Comparison of ENCODE assay signal across 8 cellular contexts in genomic region chr9:84271004-84271886, GRCh38.
DNase-seq lines count a peak whose midpoint lies in the region; ATAC-seq and TF ChIP-seq lines count a peak whose summit lies in the region.

No MANE protein-coding gene starts in this region.

- H3K4me1 Mint-ChIP-seq in activated CD4-positive, alpha-beta T cell treated with anti-CD3 and anti-CD28 coated beads, Interleukin-2, amount 10 ng/mL, durations not matched to agents 7 days and 5 days: peaks cover 16% of the 10 kb centered on the region
- peaks cover 9 to 10% of the 10 kb centered on the region in 2 donors for H3K4me1 Mint-ChIP-seq in natural killer cell

- H3K27me3 Mint-ChIP-seq in activated CD4-positive, alpha-beta T cell treated with anti-CD3 and anti-CD28 coated beads, Interleukin-2, amount 10 ng/mL, durations not matched to agents 7 days and 5 days: peaks cover 10% of the 10 kb centered on the region
- peaks cover 30 to 56% of the 10 kb centered on the region in 2 donors for H3K27me3 Mint-ChIP-seq in natural killer cell (ENCODE audit: low read depth in 2 of 2)

- peak overlapping the region; percentile 58 for H3K4me3 Mint-ChIP-seq in activated CD4-positive, alpha-beta T cell treated with anti-CD3 and anti-CD28 coated beads, Interleukin-2, amount 10 ng/mL, durations not matched to agents 7 days and 5 days
- H3K4me3 Mint-ChIP-seq in natural killer cell: peak overlapping the region; percentile 53

- no peak for TF ChIP-seq CTCF in natural killer cell (IDR thresholded peaks at IDR 0.05)
- TF ChIP-seq CTCF in thyroid gland (IDR thresholded peaks at IDR 0.05): no peak

- H3K27ac ChIP-seq in thyroid gland: peak overlapping the region; percentile 56 to 97 (median 87)

- no peak for DNase-seq in activated CD4-positive, CD25-positive, alpha-beta regulatory T cell treated with anti-CD3 and anti-CD28 coated beads, Interleukin-2, amount 50 U/mL, for 72 hours
- peak; percentile 72 for DNase-seq in activated CD4-positive, alpha-beta T cell treated with anti-CD3 and anti-CD28 coated beads, Interleukin-2, amount 10 ng/mL, durations not matched to agents 7 days and 5 days
- DNase-seq in fibroblast of peridontal ligament (ENCODE audit: extremely low read depth) (peak; percentile 72), natural killer cell (no peak), thyroid gland (peak; percentile 95 to 96), NCI-H1092 treated with DMSO at 0.1 percent for 48 hours (lab: John Stamatoyannopoulos, UW) (no peak)

- ATAC-seq in activated CD4-positive, CD25-positive, alpha-beta regulatory T cell treated with anti-CD3 and anti-CD28 coated beads, Interleukin-2, amount 50 U/mL, for 24 hours: peak; percentile 38 to 49
- peak; percentile 96 for ATAC-seq in HG03045 (IDR thresholded peaks at IDR 0.05; ENCODE audit: unreplicated experiment)
- peak in 2 of 3 donors; percentile 63 to 64 for ATAC-seq in natural killer cell

- intact Hi-C loops in natural killer cell (cut with micrococcal nuclease) (loop anchor here (10.0 kb wide), 1 partner anchor 246 kb away; no protein-coding TSS in a partner anchor), thyroid gland (cut with DNase I) (no loop called here)

- H3K9me3 Mint-ChIP-seq in activated CD4-positive, alpha-beta T cell treated with anti-CD3 and anti-CD28 coated beads, Interleukin-2, amount 10 ng/mL, durations not matched to agents 7 days and 5 days: no peaks in the 10 kb centered on the region
- H3K9me3 Mint-ChIP-seq in natural killer cell: no peaks in the 10 kb centered on the region

- no peak overlapping the region for H3K4me3 ChIP-seq in thyroid gland (replicated peaks in 1 of 3)

- no peaks in the 10 kb centered on the region for H3K9me3 ChIP-seq in thyroid gland

- WGBS in thyroid gland, 2 donors: 20 to 23% methylated on average over 26 of the region's 26 CpGs

- no peaks in the 10 kb centered on the region for H3K36me3 ChIP-seq in thyroid gland

- CTCF ChIA-PET in activated CD4-positive, alpha-beta T cell treated with anti-CD3 and anti-CD28 coated beads, Interleukin-2, amount 10 ng/mL, durations not matched to agents 7 days and 5 days (lab: Charles Lee): interaction anchor here (0.9 to 1.9 kb wide), 3 partner anchors 10 to 23 kb away, joined by 3 to 5 read pairs (median 3); no protein-coding TSS in a partner anchor

- POLR2A ChIA-PET in activated CD4-positive, alpha-beta T cell treated with anti-CD3 and anti-CD28 coated beads, Interleukin-2, amount 10 ng/mL, durations not matched to agents 7 days and 5 days (lab: Charles Lee): no interaction called here

- H3K27ac Mint-ChIP-seq in activated CD4-positive, alpha-beta T cell treated with anti-CD3 and anti-CD28 coated beads, Interleukin-2, amount 10 ng/mL, durations not matched to agents 7 days and 5 days: peak overlapping the region; percentile 70
- no peak overlapping the region for H3K27ac Mint-ChIP-seq in natural killer cell

- TF ChIP-seq POLR2A in thyroid gland (IDR thresholded peaks at IDR 0.05): peak in 1 of 2 donors; percentile 43

- H3K36me3 Mint-ChIP-seq in activated CD4-positive, alpha-beta T cell treated with anti-CD3 and anti-CD28 coated beads, Interleukin-2, amount 10 ng/mL, durations not matched to agents 7 days and 5 days (ENCODE audit: low read depth): no peaks in the 10 kb centered on the region
- H3K36me3 Mint-ChIP-seq in natural killer cell: no peaks in the 10 kb centered on the region

- H3K4me1 ChIP-seq in thyroid gland: peaks cover 22 to 23% of the 10 kb centered on the region in 2 donors

- H3K27me3 ChIP-seq in thyroid gland: no peaks in the 10 kb centered on the region

Comparison
In these comparisons a context has a peak if more than half of its experiments do, and no peak if none do; other contexts are left out.
1. ATAC-seq: peak in every context shown above with its lines; median percentile 96 in HG03045; 64 in natural killer cell; 44 in activated CD4-positive, CD25-positive, alpha-beta regulatory T cell treated with anti-CD3 and anti-CD28 coated beads, Interleukin-2, amount 50 U/mL, for 24 hours.
2. DNase-seq: peak in activated CD4-positive, alpha-beta T cell treated with anti-CD3 and anti-CD28 coated beads, Interleukin-2, amount 10 ng/mL, durations not matched to agents 7 days and 5 days (single experiment), fibroblast of peridontal ligament (single experiment) and thyroid gland (2 of 2); none in activated CD4-positive, CD25-positive, alpha-beta regulatory T cell treated with anti-CD3 and anti-CD28 coated beads, Interleukin-2, amount 50 U/mL, for 72 hours (single experiment), natural killer cell (single experiment) and NCI-H1092 treated with DMSO at 0.1 percent for 48 hours (single experiment).